ENCODE assay signal across 8 cellular contexts in the genomic region with DNA sequence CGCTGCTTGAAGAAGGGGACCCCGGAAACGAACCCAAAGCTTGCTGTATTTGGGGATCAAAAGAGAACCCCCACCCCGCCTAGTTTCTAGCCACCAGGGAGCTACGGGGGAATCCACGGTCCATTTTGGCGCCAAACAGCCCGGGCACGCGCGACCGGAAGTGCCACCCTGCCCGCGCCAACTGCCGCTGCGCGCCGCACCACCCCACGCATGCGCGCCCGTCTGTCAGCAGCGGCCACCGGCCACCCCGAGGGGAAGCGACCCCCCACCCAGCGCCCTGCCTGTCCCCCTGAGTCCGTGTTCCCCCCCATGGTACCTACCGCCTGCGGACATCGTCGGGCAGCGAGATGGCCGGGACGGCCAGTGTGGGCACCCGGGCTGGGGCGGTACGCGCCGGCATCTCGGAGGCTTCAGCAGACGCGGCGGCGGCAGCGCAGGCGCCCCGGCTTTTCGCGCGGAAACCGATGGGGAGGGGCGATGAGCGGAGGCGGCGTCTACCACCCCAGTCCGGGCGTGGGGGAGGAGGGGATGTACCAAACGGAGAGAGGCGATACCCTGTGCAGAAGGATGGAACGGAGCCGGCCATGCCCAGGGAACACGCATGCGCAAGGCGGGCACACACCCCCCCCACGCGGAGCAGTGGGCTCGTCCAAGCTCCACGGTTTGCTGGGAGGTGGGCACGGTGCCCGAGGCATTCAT. TPM values are rescaled to one million over a fixed set of nuclear protein-coding genes. Genes with fewer than 3 reads are reported as not detected.
DNase-seq lines count a peak whose midpoint lies in the region; ATAC-seq and FAIRE-seq lines count a peak whose summit lies in the region.

A gene (minus strand): TSS at position 454 of the 699 bp plus-strand sequence. CDS start 54 bp downstream, at position 400.

- peak; percentile 97 for FAIRE-seq in HTR-8/SVneo (lab: Jason Lieb, UNC)

- no peaks in the 10 kb centered on the region for H3K9me3 Mint-ChIP-seq in CD8-positive, alpha-beta memory T cell
- H3K9me3 Mint-ChIP-seq in effector memory CD8-positive, alpha-beta T cell, result no peaks in the 10 kb centered on the region
- H3K9me3 Mint-ChIP-seq in memory B cell, result no peaks in the 10 kb centered on the region

- POLR2A ChIA-PET in CD8-positive, alpha-beta memory T cell (lab: Charles Lee), result interaction anchor here (0.5 to 1.1 kb wide), 5 partner anchors 42 to 828 kb away, joined by 3 to 6 read pairs (median 4); no protein-coding TSS in a partner anchor

- H3K9me3 ChIP-seq in CD8-positive, alpha-beta memory T cell (ENCODE audit: low read length), result no peaks in the 10 kb centered on the region

- H3K27ac Mint-ChIP-seq in CD8-positive, alpha-beta memory T cell, result peak within 1 kb of the TSS; percentile 86 to 95 (median 94)
- H3K27ac Mint-ChIP-seq in effector memory CD8-positive, alpha-beta T cell, result peak within 1 kb of the TSS; percentile 93 to 94
- peak within 1 kb of the TSS; percentile 88 for H3K27ac Mint-ChIP-seq in memory B cell

- H3K36me3 Mint-ChIP-seq in CD8-positive, alpha-beta memory T cell, result peaks cover 0 to 21% (median 3%) of the 10 kb centered on the region in 3 donors
- H3K36me3 Mint-ChIP-seq in effector memory CD8-positive, alpha-beta T cell (ENCODE audit: insufficient read depth), result peaks cover 31% of the 10 kb centered on the region
- peaks cover 2% of the 10 kb centered on the region for H3K36me3 Mint-ChIP-seq in memory B cell

- peak within 1 kb of the TSS; percentile 61 for H3K4me3 ChIP-seq in CD8-positive, alpha-beta memory T cell (ENCODE audit: low read length)

- H3K4me3 Mint-ChIP-seq in CD8-positive, alpha-beta memory T cell, result peak within 1 kb of the TSS; percentile 89 to 97 (median 94)
- peak within 1 kb of the TSS; percentile 88 to 89 for H3K4me3 Mint-ChIP-seq in effector memory CD8-positive, alpha-beta T cell
- peak within 1 kb of the TSS; percentile 95 for H3K4me3 Mint-ChIP-seq in memory B cell

- CTCF ChIA-PET in CD8-positive, alpha-beta memory T cell (lab: Charles Lee), result interaction anchor here (1.0 to 1.9 kb wide), 3 partner anchors 51 to 81 kb away, joined by 3 to 7 read pairs (median 3); no protein-coding TSS in a partner anchor

- ATAC-seq in GM19467 (IDR thresholded peaks at IDR 0.05; ENCODE audit: unreplicated experiment), result peak; percentile 71
- ATAC-seq in effector memory CD8-positive, alpha-beta T cell (replicated peaks), result peak; percentile 92
- peak; percentile 90 for ATAC-seq in memory B cell (ENCODE audit: low read depth)

- H3K27me3 ChIP-seq in CD8-positive, alpha-beta memory T cell (ENCODE audit: insufficient read depth, low read length, poor library complexity, severe bottlenecking), result no peaks in the 10 kb centered on the region

- peaks cover 7% of the 10 kb centered on the region for H3K36me3 ChIP-seq in CD8-positive, alpha-beta memory T cell (ENCODE audit: insufficient read depth, low read length)

- peak; percentile 92 to 96 (median 94) for DNase-seq in CD8-positive, alpha-beta memory T cell
- DNase-seq in HTR-8/SVneo (ENCODE audit: insufficient read length, low spot score) (peak; percentile 100), NOMO-1 treated with DMSO at 0.1 percent for 48 hours (lab: John Stamatoyannopoulos, UW; ENCODE audit: unreplicated experiment) (peak; percentile 95), memory B cell (ENCODE audit: low spot score in 2 of 2) (peak; percentile 93 to 95)
- peak; percentile 93 to 95 for DNase-seq in activated CD8-positive, alpha-beta memory T cell treated with anti-CD3 and anti-CD28 coated beads for 4 hours (ENCODE audit: low read depth in 2 of 2)
- DNase-seq in effector memory CD8-positive, alpha-beta T cell, result peak; percentile 93 to 96 (median 95)
- DNase-seq in stimulated activated CD8-positive, alpha-beta memory T cell treated with anti-CD3 and anti-CD28 coated beads, Interleukin-12 subunit alpha, Interleukin-12 subunit beta, amount 100 ng/mL, for 1 hour (ENCODE audit: low read depth), result peak; percentile 94

- H3K27me3 Mint-ChIP-seq in CD8-positive, alpha-beta memory T cell, result no peaks in the 10 kb centered on the region
- no peaks in the 10 kb centered on the region for H3K27me3 Mint-ChIP-seq in effector memory CD8-positive, alpha-beta T cell
- no peaks in the 10 kb centered on the region for H3K27me3 Mint-ChIP-seq in memory B cell

- peak within 1 kb of the TSS; percentile 68 for H3K27ac ChIP-seq in CD8-positive, alpha-beta memory T cell (ENCODE audit: low read depth, low read length)

- H3K4me1 ChIP-seq in CD8-positive, alpha-beta memory T cell (ENCODE audit: insufficient read depth, low read length), result peaks cover 26% of the 10 kb centered on the region

- peaks cover 24 to 58% (median 47%) of the 10 kb centered on the region in 3 donors for H3K4me1 Mint-ChIP-seq in CD8-positive, alpha-beta memory T cell
- peaks cover 21 to 31% of the 10 kb centered on the region in 2 donors for H3K4me1 Mint-ChIP-seq in effector memory CD8-positive, alpha-beta T cell (ENCODE audit: low read depth in 2 of 2)
- peaks cover 29% of the 10 kb centered on the region for H3K4me1 Mint-ChIP-seq in memory B cell

RNA-seq across cellular contexts. Expression of the gene that starts here (rescaled TPM):
- 100 to 1,000 TPM; 307 to 325 TPM for total RNA-seq in CD8-positive, alpha-beta memory T cell
- 142 TPM for polyA plus RNA-seq in CD8-positive, alpha-beta memory T cell

Comparison
In these comparisons a context has a peak if more than half of its experiments do, and no peak if none do; other contexts are left out.
1. Peak in every context shown above with its lines: DNase-seq, ATAC-seq, H3K4me3 ChIP-seq and H3K27ac ChIP-seq.